8 cellular contexts compared by ENCODE assay signal in the genomic region with DNA sequence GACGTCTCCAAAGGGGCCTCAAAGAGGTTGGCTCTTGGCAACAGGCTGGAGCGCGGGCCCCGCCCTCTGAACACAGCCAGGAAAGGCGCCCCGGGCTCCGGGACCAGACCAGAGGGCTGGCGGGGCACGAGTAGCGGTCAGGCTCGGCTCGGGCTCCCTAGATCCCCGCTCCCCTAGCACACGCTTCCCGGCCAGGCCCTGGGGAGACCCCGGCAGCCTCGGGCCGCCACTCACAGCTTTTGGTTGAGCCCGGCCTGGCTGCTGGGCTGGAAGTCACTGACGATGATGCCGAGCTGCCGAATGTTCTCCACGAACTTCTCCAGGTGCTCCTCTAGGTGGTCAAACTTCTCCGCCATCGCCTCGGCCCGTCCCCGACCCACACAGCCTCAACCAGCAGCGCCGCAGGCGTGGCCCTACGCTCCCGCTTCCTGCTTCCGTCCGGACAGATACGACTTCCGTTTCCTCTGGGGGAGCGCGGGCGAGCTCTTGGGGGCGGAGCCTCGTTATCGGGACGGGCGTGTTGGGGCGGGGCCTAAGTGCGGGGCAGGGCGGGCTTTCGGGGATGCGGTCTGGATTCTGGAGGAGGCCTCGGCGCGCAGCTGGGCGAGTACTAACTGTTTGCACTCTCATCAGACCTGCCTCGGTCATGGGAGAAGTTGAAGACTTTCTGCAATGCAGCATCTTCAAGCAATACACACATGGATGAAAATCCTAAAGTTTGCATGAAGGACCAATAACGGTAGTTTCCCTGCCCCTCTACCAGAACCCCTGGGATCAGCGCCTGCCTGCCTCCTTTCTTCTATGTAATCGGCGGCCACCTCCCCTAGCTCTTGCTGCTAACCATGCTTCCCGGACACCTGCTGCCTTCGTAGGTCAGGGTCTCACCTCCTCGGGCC. TPM values are rescaled to one million over a fixed set of nuclear protein-coding genes. Genes with fewer than 3 reads are reported as not detected.
DNase-seq lines count a peak whose midpoint lies in the region; ATAC-seq and TF ChIP-seq lines count a peak whose summit lies in the region.

A gene with protein sequence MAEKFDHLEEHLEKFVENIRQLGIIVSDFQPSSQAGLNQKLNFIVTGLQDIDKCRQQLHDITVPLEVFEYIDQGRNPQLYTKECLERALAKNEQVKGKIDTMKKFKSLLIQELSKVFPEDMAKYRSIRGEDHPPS (minus strand): TSS at position 420 of the 896 bp plus-strand sequence. CDS start 64 bp downstream, at position 356.

- H3K27ac ChIP-seq in heart left ventricle (peak within 1 kb of the TSS; percentile 60 to 95 (median 91)), upper lobe of left lung (peak within 1 kb of the TSS; percentile 88 to 94 (median 90))

- peak; percentile 91 for DNase-seq in NCI-H1436 (lab: John Stamatoyannopoulos, UW)
- peak; percentile 91 for DNase-seq in T follicular helper cell (ENCODE audit: low read depth)
- DNase-seq in adipocyte (ENCODE audit: low read depth): peak; percentile 98
- DNase-seq in heart left ventricle: peak; percentile 95 to 98 (median 97)
- DNase-seq in posterior cingulate gyrus: peak; percentile 85 to 99 (median 92)
- peak; percentile 94 to 98 for DNase-seq in upper lobe of left lung

- peaks cover 33% of the 10 kb centered on the region for H3K36me3 ChIP-seq in adipocyte (ENCODE audit: control insufficient read depth, insufficient read depth, low read length, severe bottlenecking)
- H3K36me3 ChIP-seq in heart left ventricle: peaks cover 0 to 39% (median 36%) of the 10 kb centered on the region in 9 donors
- H3K36me3 ChIP-seq in upper lobe of left lung: peaks cover 18 to 34% (median 26%) of the 10 kb centered on the region in 4 donors

- peak; percentile 99 for ATAC-seq in HG02798 (IDR thresholded peaks at IDR 0.05; ENCODE audit: poor library complexity, unreplicated experiment)
- ATAC-seq in heart left ventricle: peak; percentile 100
- ATAC-seq in upper lobe of left lung (ENCODE audit: low FRiP score in 2 of 2): peak; percentile 99 to 100

- TF ChIP-seq EP300 in upper lobe of left lung (IDR thresholded peaks at IDR 0.05): no peak

- H3K9me3 ChIP-seq in adipocyte (ENCODE audit: control insufficient read depth, low read length) (no peaks in the 10 kb centered on the region), heart left ventricle (no peaks in the 10 kb centered on the region), upper lobe of left lung (no peaks in the 10 kb centered on the region)

- TF ChIP-seq POLR2A in heart left ventricle (IDR thresholded peaks at IDR 0.05) (peak in 1 of 2 donors; percentile 73), upper lobe of left lung (IDR thresholded peaks at IDR 0.05) (peak in 3 of 4 donors; percentile 25 to 84 (median 71))

- TF ChIP-seq CTCF in GM12875 (IDR thresholded peaks at IDR 0.05; ENCODE audit: borderline replicate concordance, insufficient read depth, low read depth, low read length) (no peak), heart left ventricle (IDR thresholded peaks at IDR 0.05) (no peak), upper lobe of left lung (IDR thresholded peaks at IDR 0.05) (no peak)

- intact Hi-C loops in heart left ventricle (cut with DNase I) (loop anchor here in 8 of 10 donors (2.0 to 10.0 kb wide), 15 partner anchors 52 to 956 kb away; partner anchors contain the start of genes UBE2QL1 (in 3 of the 8), TENT4A (in 2 of the 8), ICE1 (in 1 of the 8) and NSUN2 (in 1 of the 8)), posterior cingulate gyrus (cut with DNase I) (loop anchor here (10.0 kb wide), 1 partner anchor 206 kb away; no protein-coding TSS in a partner anchor)

- peak within 1 kb of the TSS; percentile 95 for H3K9ac ChIP-seq in adipocyte (ENCODE audit: low read length)

- peak within 1 kb of the TSS; percentile 95 for H3K4me3 ChIP-seq in GM12875 (ENCODE audit: low read depth, low read length)
- peak within 1 kb of the TSS; percentile 96 for H3K4me3 ChIP-seq in adipocyte (ENCODE audit: low read length)
- peak within 1 kb of the TSS; percentile 64 to 99 (median 98) for H3K4me3 ChIP-seq in heart left ventricle
- H3K4me3 ChIP-seq in upper lobe of left lung: peak within 1 kb of the TSS; percentile 89 to 99 (median 98)

- H3K27me3 ChIP-seq in adipocyte (replicated peaks; ENCODE audit: control insufficient read depth, insufficient read depth, low read length) (no peaks in the 10 kb centered on the region), heart left ventricle (peaks cover 0 to 3% (median 0%) of the 10 kb centered on the region in 9 donors), upper lobe of left lung (no peaks in the 10 kb centered on the region)

- H3K4me1 ChIP-seq in adipocyte (ENCODE audit: control insufficient read depth, insufficient read depth, low read length) (peaks cover 14% of the 10 kb centered on the region), heart left ventricle (peaks cover 0 to 26% (median 16%) of the 10 kb centered on the region in 12 donors), upper lobe of left lung (peaks cover 9 to 17% (median 14%) of the 10 kb centered on the region in 4 donors)

- WGBS in heart left ventricle, 4 donors: 2 to 6% (median 3%) methylated on average over 25 to 62 of the region's 62 CpGs
- WGBS in upper lobe of left lung, 2 donors: 2 to 5% methylated on average over 39 to 48 of the region's 62 CpGs

RNA-seq across cellular contexts. Expression of the gene that starts here (rescaled TPM):
- total RNA-seq in heart left ventricle (10 to 100 TPM; 13.2 to 30.7 (median 23.1) TPM), upper lobe of left lung (10 to 100 TPM; 17.8 to 36.1 (median 29.1) TPM)
- polyA plus RNA-seq in heart left ventricle: 10 to 100 TPM; 23.9 to 51.9 TPM

Comparison
In these comparisons a context has a peak if more than half of its experiments do, and no peak if none do; other contexts are left out.
1. Peak in every context shown above with its lines: DNase-seq, ATAC-seq, H3K4me3 ChIP-seq and H3K27ac ChIP-seq.